ENCODE assay signal across 1 cellular context in genomic region chr19:30090476-30090875, GRCh38.
TF ChIP-seq lines count a peak whose summit lies in the region.

No MANE protein-coding gene starts in this region.

TF ChIP-seq in HEK293, 187 proteins besides CTCF, POLR2A, EP300 and RAD21 (continued from another document):
- TF ChIP-seq ZNF280D (tag by site-specific recombination; IDR thresholded peaks at IDR 0.05) = no peak
